1 cellular context compared by ENCODE assay signal in genomic region chr6:34696189-34696738, GRCh38.
TF ChIP-seq lines count a peak whose summit lies in the region.

No MANE protein-coding gene starts in this region.

TF ChIP-seq in K562, 482 proteins besides CTCF, POLR2A, EP300 and RAD21 (continued from another document and continues in another):
- TF ChIP-seq ZNF512 (tag; IDR thresholded peaks at IDR 0.05): no peak
- no peak for TF ChIP-seq FOXO4 (CRISPR knock-in tag; IDR thresholded peaks at IDR 0.05)
- no peak for TF ChIP-seq MCM7 (IDR thresholded peaks at IDR 0.05)
- TF ChIP-seq ZBTB9 (CRISPR knock-in tag; IDR thresholded peaks at IDR 0.05): 0 out of 2 replicates have a peak, but pooled peaks have one; percentile 24
- TF ChIP-seq DIDO1 (tag; IDR thresholded peaks at IDR 0.05; ENCODE audit: low read depth): no peak
- TF ChIP-seq GABPB2 (CRISPR knock-in tag; conservative IDR thresholded peaks at IDR 0.05): no peak
- TF ChIP-seq NONO (IDR thresholded peaks at IDR 0.05; ENCODE audit: low read depth in 2 of 2, low read length in 1 of 2): no peak
- TF ChIP-seq MECOM (CRISPR knock-in tag; IDR thresholded peaks at IDR 0.05): no peak
- TF ChIP-seq BRD4 (IDR thresholded peaks at IDR 0.05): no peak; the same call in 1 of the 2 replicates
- no peak for TF ChIP-seq PATZ1 (CRISPR knock-in tag; IDR thresholded peaks at IDR 0.05; ENCODE audit: borderline replicate concordance)
- TF ChIP-seq ZNF507 (tag; conservative IDR thresholded peaks at IDR 0.05): no peak
- TF ChIP-seq ZBTB17 (CRISPR knock-in tag; IDR thresholded peaks at IDR 0.05): 0 out of 2 replicates have a peak, but pooled peaks have one; percentile 13
- TF ChIP-seq CAMTA2 (CRISPR knock-in tag; conservative IDR thresholded peaks at IDR 0.05): no peak
- no peak for TF ChIP-seq YBX1 (IDR thresholded peaks at IDR 0.05)
- no peak for TF ChIP-seq ZNF174 (CRISPR knock-in tag; IDR thresholded peaks at IDR 0.05)
- no peak for TF ChIP-seq NFATC3 (IDR thresholded peaks at IDR 0.05)
- no peak for TF ChIP-seq TFE3 (CRISPR knock-in tag; IDR thresholded peaks at IDR 0.05)
- TF ChIP-seq BACH1 (tag; IDR thresholded peaks at IDR 0.05): no peak
- peak; percentile 9 for TF ChIP-seq KDM5B (IDR thresholded peaks at IDR 0.05; ENCODE audit: insufficient replicate concordance, low read depth, low read length)
- no peak for TF ChIP-seq FIP1L1 (IDR thresholded peaks at IDR 0.05; ENCODE audit: low read depth, low read length, poor library complexity, severe bottlenecking)
- peak in 1 of 2 experiments; percentile 89; a peak in 2 of 4 replicates for TF ChIP-seq ZNF639 (CRISPR knock-in tag; conservative IDR thresholded peaks at IDR 0.05 in 1 of 2, IDR thresholded peaks at IDR 0.05 in 1 of 2)
- no peak for TF ChIP-seq ZNF12 (CRISPR knock-in tag; IDR thresholded peaks at IDR 0.05)
- TF ChIP-seq ZBTB11 (CRISPR knock-in tag; IDR thresholded peaks at IDR 0.05): no peak
- TF ChIP-seq CREB3 (tag; conservative IDR thresholded peaks at IDR 0.05; ENCODE audit: low read depth): no peak
- no peak for TF ChIP-seq CLOCK (CRISPR knock-in tag; IDR thresholded peaks at IDR 0.05; ENCODE audit: borderline replicate concordance)
- no peak for TF ChIP-seq ZBTB49 (CRISPR knock-in tag; IDR thresholded peaks at IDR 0.05; ENCODE audit: borderline replicate concordance)
- TF ChIP-seq ZNF518B (CRISPR knock-in tag; IDR thresholded peaks at IDR 0.05): no peak
- TF ChIP-seq ARID2 (IDR thresholded peaks at IDR 0.05): no peak
- TF ChIP-seq ID3 (CRISPR knock-in tag; IDR thresholded peaks at IDR 0.05): no peak
- peak; percentile 41; the same call in 1 of the 2 replicates for TF ChIP-seq ID3 (tag; IDR thresholded peaks at IDR 0.05)
